In the genomic region with DNA sequence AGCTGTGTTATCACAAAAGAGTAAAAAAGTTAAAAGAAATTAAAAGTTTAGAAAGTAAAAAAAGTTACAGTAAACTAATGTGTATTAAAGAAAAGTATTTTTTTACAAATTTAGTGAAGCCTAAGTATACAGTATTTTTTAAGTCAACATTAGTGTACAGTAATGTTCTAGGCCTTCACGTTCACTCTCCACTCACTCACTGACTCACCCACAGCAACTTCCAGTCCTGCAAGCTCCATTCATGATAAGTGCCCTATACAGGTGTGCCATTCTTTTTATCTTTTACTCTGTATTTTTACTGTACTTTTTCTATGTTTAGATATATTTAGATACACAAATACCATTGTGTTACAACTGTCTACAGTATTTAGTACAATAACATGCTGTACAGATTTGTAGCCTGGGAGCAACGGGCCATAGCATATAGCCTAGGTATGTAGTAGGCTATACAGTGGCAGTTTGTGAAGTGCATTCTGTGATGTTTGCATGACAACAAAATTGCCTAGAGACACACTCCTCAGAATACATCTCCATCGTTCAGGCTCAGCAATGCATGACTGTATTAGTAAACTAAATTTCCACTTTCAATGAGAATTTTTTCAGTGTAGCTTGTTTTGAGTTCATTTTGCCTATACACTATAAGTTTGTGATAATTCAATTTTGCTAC, we compare ENCODE assay signal across 1 cellular context.
TF ChIP-seq lines count a peak whose summit lies in the region.

No MANE protein-coding gene starts in this region.

TF ChIP-seq in SK-N-SH, 30 proteins besides CTCF, POLR2A, EP300 and RAD21 (continued from another document):
- TF ChIP-seq, protein P1, sequence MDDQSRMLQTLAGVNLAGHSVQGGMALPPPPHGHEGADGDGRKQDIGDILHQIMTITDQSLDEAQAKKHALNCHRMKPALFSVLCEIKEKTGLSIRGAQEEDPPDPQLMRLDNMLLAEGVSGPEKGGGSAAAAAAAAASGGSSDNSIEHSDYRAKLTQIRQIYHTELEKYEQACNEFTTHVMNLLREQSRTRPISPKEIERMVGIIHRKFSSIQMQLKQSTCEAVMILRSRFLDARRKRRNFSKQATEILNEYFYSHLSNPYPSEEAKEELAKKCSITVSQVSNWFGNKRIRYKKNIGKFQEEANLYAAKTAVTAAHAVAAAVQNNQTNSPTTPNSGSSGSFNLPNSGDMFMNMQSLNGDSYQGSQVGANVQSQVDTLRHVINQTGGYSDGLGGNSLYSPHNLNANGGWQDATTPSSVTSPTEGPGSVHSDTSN (IDR thresholded peaks at IDR 0.05), result no peak
- TF ChIP-seq RCOR1 (IDR thresholded peaks at IDR 0.05; ENCODE audit: low read length) (no peak), TCF12 (IDR thresholded peaks at IDR 0.05) (no peak), GATA2 (CRISPR knock-in tag; IDR thresholded peaks at IDR 0.05) (no peak), MEF2A (IDR thresholded peaks at IDR 0.05; ENCODE audit: borderline replicate concordance, low read depth) (no peak), JUND (IDR thresholded peaks at IDR 0.05) (no peak), TAF1 (IDR thresholded peaks at IDR 0.05; ENCODE audit: borderline replicate concordance, low read depth, low read length) (no peak)
- TF ChIP-seq, protein P2, sequence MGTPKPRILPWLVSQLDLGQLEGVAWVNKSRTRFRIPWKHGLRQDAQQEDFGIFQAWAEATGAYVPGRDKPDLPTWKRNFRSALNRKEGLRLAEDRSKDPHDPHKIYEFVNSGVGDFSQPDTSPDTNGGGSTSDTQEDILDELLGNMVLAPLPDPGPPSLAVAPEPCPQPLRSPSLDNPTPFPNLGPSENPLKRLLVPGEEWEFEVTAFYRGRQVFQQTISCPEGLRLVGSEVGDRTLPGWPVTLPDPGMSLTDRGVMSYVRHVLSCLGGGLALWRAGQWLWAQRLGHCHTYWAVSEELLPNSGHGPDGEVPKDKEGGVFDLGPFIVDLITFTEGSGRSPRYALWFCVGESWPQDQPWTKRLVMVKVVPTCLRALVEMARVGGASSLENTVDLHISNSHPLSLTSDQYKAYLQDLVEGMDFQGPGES (IDR thresholded peaks at IDR 0.05; ENCODE audit: low read depth, low read length), result no peak
